Comparison of ENCODE assay signal across 12 cellular contexts in genomic region chr2:212908682-212909435, GRCh38.
"Had no signal": no experiment of that assay in that cellular context is flagged by ENCODE, and none has a peak within 500 bp of the region (broad histone marks: within the 10 kb centered on the region; RNA-seq: fewer than 3 reads in every experiment).

No MANE protein-coding gene starts in this region.

- H3K9me3 ChIP-seq: gastrocnemius medialis, transverse colon, vagina had no signal

- H3K4me3 Mint-ChIP-seq: activated naive CD8-positive, alpha-beta T cell; nephron progenitor cell had no signal

- H3K27me3 ChIP-seq: gastrocnemius medialis, transverse colon, vagina had no signal

- H3K27me3 Mint-ChIP-seq: activated naive CD8-positive, alpha-beta T cell had no signal

- H3K4me3 ChIP-seq: coronary artery, gastrocnemius medialis, lung, transverse colon, vagina had no signal

- H3K27ac Mint-ChIP-seq: activated naive CD8-positive, alpha-beta T cell; nephron progenitor cell had no signal

- FAIRE-seq: keratinocyte, TTC549 had no signal

- H3K27ac ChIP-seq: coronary artery, gastrocnemius medialis, transverse colon, vagina had no signal

- DNase-seq: activated CD4-positive, alpha-beta T cell treated with anti-CD3 and anti-CD28 coated beads, Interleukin-2, amount 50 U/mL, for 48 hours; activated gamma-delta T cell; gastrocnemius medialis; nephron progenitor cell; stimulated activated naive CD8-positive, alpha-beta T cell treated with anti-CD3 and anti-CD28 coated beads, Interleukin-15, Interleukin-2, amounts not matched to agents 100 U/mL and 50 U/mL, for 24 hours; transverse colon had no signal

- H3K36me3 ChIP-seq: gastrocnemius medialis, transverse colon, vagina had no signal

- H3K4me1 ChIP-seq: gastrocnemius medialis had no signal

- H3K9me3 Mint-ChIP-seq: nephron progenitor cell had no signal

- H3K36me3 Mint-ChIP-seq: activated naive CD8-positive, alpha-beta T cell had no signal
